10 cellular contexts compared by ENCODE assay signal in genomic region chr14:102164241-102164641, GRCh38. TPM values are rescaled to one million over a fixed set of nuclear protein-coding genes. Genes with fewer than 3 reads are reported as not detected.
A peak's percentile ranks its signal among the peaks of the same experiment; 100 is the strongest.
DNase-seq lines count a peak whose midpoint lies in the region; ATAC-seq and TF ChIP-seq lines count a peak whose summit lies in the region.
"Had no signal": no experiment of that assay in that cellular context is flagged by ENCODE, and none has a peak within 500 bp of the region (broad histone marks: within the 10 kb centered on the region; RNA-seq: fewer than 3 reads in every experiment).

No MANE protein-coding gene starts in this region.

- TF ChIP-seq CTCF in fibroblast of mammary gland (conservative IDR thresholded peaks at IDR 0.05; ENCODE audit: control insufficient read depth, insufficient read depth, low read depth, low read length), result no peak
- no peak for TF ChIP-seq CTCF in gastrocnemius medialis (IDR thresholded peaks at IDR 0.05 in 4 of 5, conservative IDR thresholded peaks at IDR 0.05 in 1 of 5)
- TF ChIP-seq CTCF in GM10266 (IDR thresholded peaks at IDR 0.05; ENCODE audit: control insufficient read depth, insufficient read depth, low read depth, missing control alignments), result no peak
- no peak for TF ChIP-seq CTCF in glutamatergic neuron (IDR thresholded peaks at IDR 0.05; ENCODE audit: partially characterized antibody, unreplicated experiment)

- H3K4me3 ChIP-seq in fibroblast of mammary gland (ENCODE audit: control insufficient read depth, low read depth, low read length), result no peak overlapping the region
- no peak overlapping the region for H3K4me3 ChIP-seq in gastrocnemius medialis

- no peak overlapping the region for H3K4me3 Mint-ChIP-seq in T-helper 17 cell
- no peak overlapping the region for H3K4me3 Mint-ChIP-seq in glutamatergic neuron (ENCODE audit: unreplicated experiment)
- H3K4me3 Mint-ChIP-seq: activated naive CD8-positive, alpha-beta T cell treated with anti-CD3 and anti-CD28 coated beads, Interleukin-2, amount 10 ng/mL, durations not matched to agents 7 days and 5 days had no signal

- H3K9me3 Mint-ChIP-seq in glutamatergic neuron (ENCODE audit: unreplicated experiment), result peaks cover 3% of the 10 kb centered on the region
- H3K9me3 Mint-ChIP-seq: activated naive CD8-positive, alpha-beta T cell treated with anti-CD3 and anti-CD28 coated beads, Interleukin-2, amount 10 ng/mL, durations not matched to agents 7 days and 5 days had no signal

- H3K27me3 Mint-ChIP-seq in T-helper 17 cell (no peaks in the 10 kb centered on the region), glutamatergic neuron (ENCODE audit: unreplicated experiment) (peaks cover 3% of the 10 kb centered on the region)
- H3K27me3 Mint-ChIP-seq: activated naive CD8-positive, alpha-beta T cell treated with anti-CD3 and anti-CD28 coated beads, Interleukin-2, amount 10 ng/mL, durations not matched to agents 7 days and 5 days had no signal

- H3K9me3 ChIP-seq in T-helper 17 cell (ENCODE audit: control insufficient read depth, low read length, poor library complexity, severe bottlenecking) (no peaks in the 10 kb centered on the region), gastrocnemius medialis (no peaks in the 10 kb centered on the region)

- H3K36me3 ChIP-seq in gastrocnemius medialis, result no peaks in the 10 kb centered on the region

- DNase-seq in HK-2 (ENCODE audit: unreplicated experiment) (peak; percentile 65), T-helper 17 cell (no peak), fibroblast of mammary gland (ENCODE audit: low read depth) (peak; percentile 68), gastrocnemius medialis (no peak), GM10266 (ENCODE audit: extremely low spot score) (no peak), glutamatergic neuron (no peak)
- DNase-seq: activated naive CD8-positive, alpha-beta T cell treated with anti-CD3 and anti-CD28 coated beads, Interleukin-2, amount 10 ng/mL, durations not matched to agents 7 days and 5 days; islet precursor cell; NCI-H526 had no signal

- in situ Hi-C loops in gastrocnemius medialis (cut with MboI; ENCODE audit: low sequenced_read_pairs in 4 of 4), result no loop called here

- no peaks in the 10 kb centered on the region for H3K27me3 ChIP-seq in gastrocnemius medialis

- peaks cover 48% of the 10 kb centered on the region for H3K4me1 Mint-ChIP-seq in T-helper 17 cell
- peaks cover 36% of the 10 kb centered on the region for H3K4me1 Mint-ChIP-seq in glutamatergic neuron (ENCODE audit: low read depth, unreplicated experiment)

- H3K27ac ChIP-seq in gastrocnemius medialis, result peak overlapping the region in 1 of 4 donors; percentile 6

- H3K36me3 Mint-ChIP-seq in T-helper 17 cell (ENCODE audit: low read depth), result peaks cover 10% of the 10 kb centered on the region
- H3K36me3 Mint-ChIP-seq in glutamatergic neuron (ENCODE audit: unreplicated experiment), result no peaks in the 10 kb centered on the region

- H3K4me1 ChIP-seq in gastrocnemius medialis, result peaks cover 14 to 38% of the 10 kb centered on the region in 2 donors

- ATAC-seq in T-helper 17 cell (no peak), gastrocnemius medialis (peak; percentile 65 to 80), HG02840 (IDR thresholded peaks at IDR 0.05; ENCODE audit: low FRiP score, unreplicated experiment) (no peak)

- no peak for TF ChIP-seq POLR2A in gastrocnemius medialis (IDR thresholded peaks at IDR 0.05)

- H3K27ac Mint-ChIP-seq in T-helper 17 cell (peak overlapping the region; percentile 56), glutamatergic neuron (ENCODE audit: unreplicated experiment) (no peak overlapping the region)
- H3K27ac Mint-ChIP-seq: activated naive CD8-positive, alpha-beta T cell treated with anti-CD3 and anti-CD28 coated beads, Interleukin-2, amount 10 ng/mL, durations not matched to agents 7 days and 5 days had no signal

- intact Hi-C loops in gastrocnemius medialis (cut with DNase I; ENCODE audit: low total_unique reads), result no loop called here

RNA-seq across cellular contexts. Expression of gene WDR20, which starts 24.5 kb away (rescaled TPM):
- total RNA-seq in T-helper 17 cell (10 to 100 TPM; 45.1 to 50.7 TPM), gastrocnemius medialis (10 to 100 TPM; 18.1 to 49.7 (median 21.0) TPM), glutamatergic neuron (ENCODE audit: unreplicated experiment) (38.1 TPM)

Comparison
In these comparisons a context has a peak if more than half of its experiments do, and no peak if none do; other contexts are left out.
1. DNase-seq: peak in HK-2 (single experiment) and fibroblast of mammary gland (single experiment); none in T-helper 17 cell (0 of 3), gastrocnemius medialis (0 of 2), GM10266 (single experiment) and glutamatergic neuron (single experiment).
2. ATAC-seq: peak in gastrocnemius medialis (2 of 2); none in T-helper 17 cell (single experiment) and HG02840 (single experiment).